In genomic region chr2:67997528-67998267, GRCh38 we compare ENCODE assay signal across 17 cellular contexts.
A peak's percentile ranks its signal among the peaks of the same experiment; 100 is the strongest.
DNase-seq lines count a peak whose midpoint lies in the region; ATAC-seq, FAIRE-seq and TF ChIP-seq lines count a peak whose summit lies in the region.
"Had no signal": no experiment of that assay in that cellular context is flagged by ENCODE, and none has a peak within 500 bp of the region (broad histone marks: within the 10 kb centered on the region; RNA-seq: fewer than 3 reads in every experiment).

No MANE protein-coding gene starts in this region.

- no peak overlapping the region for H3K4me3 Mint-ChIP-seq in astrocyte (ENCODE audit: unreplicated experiment)
- H3K4me3 Mint-ChIP-seq in effector memory CD8-positive, alpha-beta T cell = no peak overlapping the region
- H3K4me3 Mint-ChIP-seq: CD14-positive monocyte, T-helper 17 cell had no signal

- DNase-seq in AG04450 (ENCODE audit: low read depth, low spot score) (peak; percentile 30), HS-5 (ENCODE audit: low read depth) (peak; percentile 80), astrocyte (ENCODE audit: low read depth) (peak; percentile 68), iris pigment epithelial cell (ENCODE audit: low read depth) (peak; percentile 61), mucosa of gallbladder (ENCODE audit: low spot score) (no peak)
- DNase-seq in effector memory CD4-positive, alpha-beta T cell = no peak
- no peak for DNase-seq in effector memory CD8-positive, alpha-beta T cell
- DNase-seq: activated CD4-positive, alpha-beta T cell treated with anti-CD3 and anti-CD28 coated beads, Interleukin-2, amount 50 U/mL, for 48 hours; activated gamma-delta T cell; cerebellar nuclear complex; gastrocnemius medialis; GF-D8; left lung; NCI-H1105 treated with DMSO at 0.1 percent for 48 hours; T-helper 17 cell had no signal

- POLR2A ChIA-PET in AG04450 (lab: Yijun Ruan, JAX) = no interaction called here

- H4K20me1 ChIP-seq in astrocyte (ENCODE audit: insufficient read depth, low read length) = no peaks in the 10 kb centered on the region

- H3K79me2 ChIP-seq in astrocyte (ENCODE audit: insufficient read depth, low read length) = no peaks in the 10 kb centered on the region

- no peaks in the 10 kb centered on the region for H3K36me3 Mint-ChIP-seq in astrocyte (ENCODE audit: low read depth, unreplicated experiment)
- H3K36me3 Mint-ChIP-seq in effector memory CD8-positive, alpha-beta T cell (ENCODE audit: insufficient read depth) = peaks cover 3% of the 10 kb centered on the region
- H3K36me3 Mint-ChIP-seq: CD14-positive monocyte had no signal

- TF ChIP-seq CTCF in AG04450 (IDR thresholded peaks at IDR 0.05; ENCODE audit: low read depth, low read length) = no peak
- no peak for TF ChIP-seq CTCF in astrocyte (IDR thresholded peaks at IDR 0.05; ENCODE audit: insufficient read depth, low read depth, low read length)

- H3K4me1 ChIP-seq in astrocyte (ENCODE audit: insufficient read depth, low read length) = peaks cover 11% of the 10 kb centered on the region
- H3K4me1 ChIP-seq in effector memory CD4-positive, alpha-beta T cell (ENCODE audit: control insufficient read depth, insufficient read depth, low read length, poor library complexity, severe bottlenecking) = no peaks in the 10 kb centered on the region
- H3K4me1 ChIP-seq: gastrocnemius medialis, left lung had no signal

- H3K9me3 Mint-ChIP-seq in astrocyte (ENCODE audit: unreplicated experiment) = peaks cover 7% of the 10 kb centered on the region
- H3K9me3 Mint-ChIP-seq in effector memory CD8-positive, alpha-beta T cell = no peaks in the 10 kb centered on the region

- no peaks in the 10 kb centered on the region for H3K36me3 ChIP-seq in astrocyte (ENCODE audit: insufficient read depth, low read length)
- no peaks in the 10 kb centered on the region for H3K36me3 ChIP-seq in effector memory CD4-positive, alpha-beta T cell (ENCODE audit: control insufficient read depth, insufficient read depth, low read length)
- H3K36me3 ChIP-seq: gastrocnemius medialis, left lung had no signal

- no peaks in the 10 kb centered on the region for H3K27me3 Mint-ChIP-seq in astrocyte (ENCODE audit: low read depth, unreplicated experiment)
- H3K27me3 Mint-ChIP-seq in effector memory CD8-positive, alpha-beta T cell = peaks cover 36 to 66% of the 10 kb centered on the region in 2 donors

- H3K27ac ChIP-seq in AG04450 (ENCODE audit: low read depth, low read length) (peak overlapping the region; percentile 54), astrocyte (ENCODE audit: low read depth, low read length) (peak overlapping the region; percentile 18)
- H3K27ac ChIP-seq in effector memory CD4-positive, alpha-beta T cell (ENCODE audit: insufficient read depth, low read length, poor library complexity, severe bottlenecking) = no peak overlapping the region
- H3K27ac ChIP-seq: gastrocnemius medialis, left lung had no signal

- H3K4me2 ChIP-seq in astrocyte (ENCODE audit: low read length) = peak overlapping the region; percentile 79

- peak; percentile 67 for FAIRE-seq in astrocyte (lab: Jason Lieb, UNC)

- H3K27me3 ChIP-seq in AG04450 (ENCODE audit: control insufficient read depth, insufficient read depth, low read length) (no peaks in the 10 kb centered on the region), astrocyte (ENCODE audit: insufficient read depth, low read length) (no peaks in the 10 kb centered on the region)
- H3K27me3 ChIP-seq in effector memory CD4-positive, alpha-beta T cell (replicated peaks; ENCODE audit: control insufficient read depth, insufficient read depth, low read length, poor library complexity, severe bottlenecking) = no peaks in the 10 kb centered on the region
- H3K27me3 ChIP-seq: gastrocnemius medialis, left lung had no signal

- CTCF ChIA-PET in AG04450 (lab: Charles Lee) = interaction anchor here (1.0 to 1.2 kb wide), 3 partner anchors 34 to 347 kb away, joined by 3 to 4 read pairs (median 3); no protein-coding TSS in a partner anchor

- H3K4me3 ChIP-seq in AG04450 (ENCODE audit: low read depth, low read length) = no peak overlapping the region
- H3K4me3 ChIP-seq in astrocyte (ENCODE audit: insufficient read depth, low read depth, low read length) = peak overlapping the region; percentile 32
- no peak overlapping the region for H3K4me3 ChIP-seq in effector memory CD4-positive, alpha-beta T cell (ENCODE audit: insufficient read depth, low read depth, low read length, poor library complexity, severe bottlenecking)
- H3K4me3 ChIP-seq: gastrocnemius medialis, left lung had no signal

- no peaks in the 10 kb centered on the region for H3K4me1 Mint-ChIP-seq in astrocyte (ENCODE audit: low read depth, unreplicated experiment)
- no peaks in the 10 kb centered on the region for H3K4me1 Mint-ChIP-seq in effector memory CD8-positive, alpha-beta T cell (ENCODE audit: low read depth in 2 of 2)
- H3K4me1 Mint-ChIP-seq: CD14-positive monocyte, T-helper 17 cell had no signal

- peak overlapping the region; percentile 63 for H2AFZ ChIP-seq in astrocyte (ENCODE audit: low read depth, low read length)

- H3K9ac ChIP-seq in astrocyte (ENCODE audit: low read length) = peak overlapping the region; percentile 16

- H3K9me3 ChIP-seq in AG04450 (ENCODE audit: control insufficient read depth, insufficient read depth, low read length) (no peaks in the 10 kb centered on the region; the same call in 1 of the 2 replicates), astrocyte (ENCODE audit: insufficient read depth, low read depth, low read length) (no peaks in the 10 kb centered on the region)
- H3K9me3 ChIP-seq in effector memory CD4-positive, alpha-beta T cell (ENCODE audit: control insufficient read depth, low read length) = no peaks in the 10 kb centered on the region
- H3K9me3 ChIP-seq: gastrocnemius medialis, left lung had no signal

- ATAC-seq in HG03520 (IDR thresholded peaks at IDR 0.05; ENCODE audit: unreplicated experiment) = no peak
- ATAC-seq in effector memory CD8-positive, alpha-beta T cell (replicated peaks) = no peak
- ATAC-seq: gastrocnemius medialis, left lung, T-helper 17 cell had no signal

- no peak overlapping the region for H3K27ac Mint-ChIP-seq in astrocyte (ENCODE audit: unreplicated experiment)
- no peak overlapping the region for H3K27ac Mint-ChIP-seq in effector memory CD8-positive, alpha-beta T cell
- H3K27ac Mint-ChIP-seq: CD14-positive monocyte, T-helper 17 cell had no signal

Comparison
In these comparisons a context has a peak if more than half of its experiments do, and no peak if none do; other contexts are left out.
1. DNase-seq: peak in AG04450 (single experiment), HS-5 (single experiment), astrocyte (single experiment) and iris pigment epithelial cell (single experiment); none in mucosa of gallbladder (single experiment), effector memory CD4-positive, alpha-beta T cell (0 of 3) and effector memory CD8-positive, alpha-beta T cell (0 of 3).